ENCODE assay signal across 20 cellular contexts in the genomic region with DNA sequence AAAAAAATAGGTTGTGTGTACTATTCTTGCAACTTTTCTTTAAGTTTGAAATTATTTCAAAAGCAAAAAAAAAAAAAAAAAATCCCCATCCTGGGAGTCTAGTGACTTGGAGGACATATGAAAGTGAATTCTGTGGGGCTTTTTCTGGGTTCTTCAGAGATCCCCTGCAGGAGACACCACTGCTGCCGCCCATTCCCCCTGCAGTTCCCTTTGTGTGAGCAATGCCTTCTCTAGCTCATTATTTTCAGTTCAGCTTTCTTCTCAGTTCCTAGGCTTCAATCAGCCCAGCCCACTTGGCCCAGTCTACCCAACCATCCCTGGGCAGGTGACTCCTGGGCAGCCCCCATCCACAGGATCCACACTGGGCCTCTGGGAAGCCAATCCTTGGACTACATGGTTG. TPM values are rescaled to one million over a fixed set of nuclear protein-coding genes. Genes with fewer than 3 reads are reported as not detected.
"Had no signal": no experiment of that assay in that cellular context is flagged by ENCODE, and none has a peak within 500 bp of the region (broad histone marks: within the 10 kb centered on the region; RNA-seq: fewer than 3 reads in every experiment).

No MANE protein-coding gene starts in this region.

- H3K27me3 Mint-ChIP-seq: activated T-helper 17 cell treated with anti-CD3 and anti-CD28 coated beads, Interleukin-2, amount 50 U/mL, for 72 hours; naive thymus-derived CD8-positive, alpha-beta T cell; T-cell had no signal

- H3K4me3 ChIP-seq: gastroesophageal sphincter, heart right ventricle, sigmoid colon, spleen, tibial artery had no signal

- ATAC-seq: activated T-helper 17 cell treated with anti-CD3 and anti-CD28 coated beads, Interleukin-2, amount 50 U/mL, for 72 hours; gastroesophageal sphincter; naive thymus-derived CD8-positive, alpha-beta T cell; T-cell; WTC11 had no signal

- H3K9me3 Mint-ChIP-seq: immature natural killer cell, T-cell, WTC11 had no signal

- H3K4me3 Mint-ChIP-seq: activated T-helper 17 cell treated with anti-CD3 and anti-CD28 coated beads, Interleukin-2, amount 50 U/mL, for 72 hours; immature natural killer cell; naive thymus-derived CD8-positive, alpha-beta T cell; stimulated activated naive B cell treated with anti-CD40 and anti-IgM and Interleukin-4, amounts not matched to agents 10 μg/mL and 1 μg/mL and 100 μg/mL, for 72 hours; T-cell; WTC11 had no signal

- H3K36me3 ChIP-seq: gastroesophageal sphincter, heart right ventricle, sigmoid colon, spleen, tibial artery had no signal

- H3K9me3 ChIP-seq: gastroesophageal sphincter, heart right ventricle, sigmoid colon, spleen, tibial artery had no signal

- H3K27ac ChIP-seq: gastroesophageal sphincter, sigmoid colon, spleen, tibial artery had no signal

- H3K27ac Mint-ChIP-seq: stimulated activated naive B cell treated with anti-CD40 and anti-IgM and Interleukin-4, amounts not matched to agents 10 μg/mL and 1 μg/mL and 100 μg/mL, for 72 hours; WTC11 had no signal

- H3K4me1 ChIP-seq: gastroesophageal sphincter, sigmoid colon, spleen, tibial artery had no signal

- H3K4me1 Mint-ChIP-seq: immature natural killer cell, WTC11 had no signal

- H3K36me3 Mint-ChIP-seq: stimulated activated naive B cell treated with anti-CD40 and anti-IgM and Interleukin-4, amounts not matched to agents 10 μg/mL and 1 μg/mL and 100 μg/mL, for 72 hours; T-cell; WTC11 had no signal

- H3K27me3 ChIP-seq: gastroesophageal sphincter, heart right ventricle, sigmoid colon, spleen, tibial artery had no signal

- DNase-seq: activated CD4-positive, alpha-beta T cell treated with anti-CD3 and anti-CD28 coated beads for 48 hours; activated CD8-positive, alpha-beta memory T cell treated with anti-CD3 and anti-CD28 coated beads for 24 hours; activated CD8-positive, alpha-beta memory T cell treated with anti-CD3 and anti-CD28 coated beads, Interleukin-2, amount 50 U/mL, for 48 hours; activated naive CD4-positive, alpha-beta T cell treated with Interleukin-2 at 50 U/mL for 16 hours; effector CD8-positive, alpha-beta T cell; heart right ventricle; immature natural killer cell; naive thymus-derived CD8-positive, alpha-beta T cell; sigmoid colon; spleen; stimulated activated CD4-positive, alpha-beta T cell treated with anti-CD3 and anti-CD28 coated beads, Interleukin-4, amount 100 ng/mL, for 4 hours; stimulated activated naive B cell treated with anti-CD40 and anti-IgM and Interleukin-4, amounts not matched to agents 10 μg/mL and 1 μg/mL and 100 μg/mL, for 72 hours; T-cell; tibial artery had no signal

RNA-seq across cellular contexts. Expression of gene HSD11B1, which starts 16.8 kb away (rescaled TPM):
- total RNA-seq: cerebellum; naive thymus-derived CD8-positive, alpha-beta T cell; osteocyte; WTC11 had no signal
- polyA plus RNA-seq: immature natural killer cell had no signal

RNA-seq across cellular contexts. Expression of gene TRAF3IP3, which starts 34.4 kb away (rescaled TPM):
- total RNA-seq: osteocyte, pulmonary artery endothelial cell had no signal

RNA-seq across cellular contexts. Expression of gene G0S2, which starts 46.2 kb away (rescaled TPM):
- total RNA-seq: naive thymus-derived CD8-positive, alpha-beta T cell had no signal
- polyA plus RNA-seq: naive thymus-derived CD8-positive, alpha-beta T cell had no signal
